In the genomic region with DNA sequence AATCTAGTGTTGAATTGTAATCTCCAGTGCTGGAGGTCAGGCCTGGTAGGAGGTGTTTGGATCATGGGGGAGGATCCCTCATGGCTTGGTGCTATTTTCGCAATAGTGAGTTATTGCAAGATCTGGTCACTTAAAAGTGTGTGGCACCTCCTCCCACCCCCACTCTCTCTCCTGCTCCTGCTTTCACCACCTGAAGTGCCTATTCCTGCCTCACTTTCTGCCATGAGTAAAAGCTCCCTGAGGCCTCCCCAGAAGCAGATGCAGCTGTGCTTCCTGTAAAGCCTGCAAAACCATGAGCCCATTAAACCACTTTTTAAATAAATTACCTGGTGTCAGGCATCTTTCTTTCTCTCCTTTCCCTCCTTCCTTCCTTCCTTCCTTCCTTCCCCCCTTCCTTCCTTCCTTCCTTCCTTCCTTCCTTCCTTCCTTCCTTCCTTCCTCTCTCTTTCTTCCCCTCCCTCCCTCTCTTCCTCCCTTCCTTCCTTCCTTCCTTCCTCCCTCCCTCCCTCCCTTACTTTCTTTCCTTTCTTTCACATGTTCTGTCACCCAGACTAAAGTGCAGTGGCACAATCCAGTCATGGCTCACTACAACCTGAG, we compare ENCODE assay signal across 14 cellular contexts.
"Had no signal": no experiment of that assay in that cellular context is flagged by ENCODE, and none has a peak within 500 bp of the region (broad histone marks: within the 10 kb centered on the region; RNA-seq: fewer than 3 reads in every experiment).

No MANE protein-coding gene starts in this region.

- DNase-seq: activated CD4-positive, alpha-beta memory T cell treated with anti-CD3 and anti-CD28 coated beads, Interleukin-2, amount 10 ng/mL, durations not matched to agents 7 days and 5 days; activated CD4-positive, alpha-beta T cell treated with anti-CD3 and anti-CD28 coated beads for 36 hours; activated CD8-positive, alpha-beta memory T cell treated with anti-CD3 and anti-CD28 coated beads, Interleukin-2, amount 10 ng/mL, durations not matched to agents 7 days and 5 days; activated naive CD4-positive, alpha-beta T cell; activated naive CD8-positive, alpha-beta T cell treated with anti-CD3 and anti-CD28 coated beads, Interleukin-2, amount 50 U/mL, for 24 hours; head of caudate nucleus; naive thymus-derived CD8-positive, alpha-beta T cell; sigmoid colon; stimulated activated CD4-positive, alpha-beta T cell treated with anti-CD3 and anti-CD28 coated beads, Interleukin-4, amount 100 ng/mL, for 24 hours had no signal

- H3K4me1 Mint-ChIP-seq: activated CD4-positive, alpha-beta memory T cell treated with anti-CD3 and anti-CD28 coated beads, Interleukin-2, amount 10 ng/mL, durations not matched to agents 7 days and 5 days; activated CD4-positive, alpha-beta T cell treated with anti-CD3 and anti-CD28 coated beads for 36 hours; activated CD8-positive, alpha-beta memory T cell treated with anti-CD3 and anti-CD28 coated beads, Interleukin-2, amount 10 ng/mL, durations not matched to agents 7 days and 5 days; activated T-helper 17 cell treated with anti-CD3 and anti-CD28 coated beads, Interleukin-2, amount 50 U/mL, for 72 hours had no signal

- H3K9me3 ChIP-seq: ascending aorta, sigmoid colon had no signal

- H3K27ac ChIP-seq: ascending aorta, coronary artery, parathyroid adenoma had no signal

- H3K36me3 Mint-ChIP-seq: activated CD8-positive, alpha-beta memory T cell treated with anti-CD3 and anti-CD28 coated beads, Interleukin-2, amount 10 ng/mL, durations not matched to agents 7 days and 5 days; naive thymus-derived CD8-positive, alpha-beta T cell; stimulated activated effector memory CD8-positive, alpha-beta T cell treated with anti-CD3 and anti-CD28 coated beads, Interleukin-12 subunit alpha, Interleukin-12 subunit beta, amount 100 ng/mL, for 72 hours had no signal

- H3K36me3 ChIP-seq: ascending aorta, sigmoid colon had no signal

- H3K27me3 ChIP-seq: ascending aorta, sigmoid colon had no signal

- ATAC-seq: activated CD4-positive, alpha-beta T cell treated with anti-CD3 and anti-CD28 coated beads for 36 hours; activated CD8-positive, alpha-beta memory T cell treated with anti-CD3 and anti-CD28 coated beads, Interleukin-2, amount 10 ng/mL, durations not matched to agents 7 days and 5 days; activated naive CD8-positive, alpha-beta T cell treated with anti-CD3 and anti-CD28 coated beads, Interleukin-2, amount 50 U/mL, for 24 hours; activated T-helper 17 cell treated with anti-CD3 and anti-CD28 coated beads, Interleukin-2, amount 50 U/mL, for 72 hours; naive thymus-derived CD8-positive, alpha-beta T cell; stimulated activated effector memory CD8-positive, alpha-beta T cell treated with anti-CD3 and anti-CD28 coated beads, Interleukin-12 subunit alpha, Interleukin-12 subunit beta, amount 100 ng/mL, for 72 hours had no signal

- H3K9ac ChIP-seq: parathyroid adenoma had no signal

- H3K9me3 Mint-ChIP-seq: activated CD4-positive, alpha-beta memory T cell treated with anti-CD3 and anti-CD28 coated beads, Interleukin-2, amount 10 ng/mL, durations not matched to agents 7 days and 5 days; activated naive CD8-positive, alpha-beta T cell treated with anti-CD3 and anti-CD28 coated beads, Interleukin-2, amount 50 U/mL, for 24 hours had no signal

- H3K27ac Mint-ChIP-seq: activated CD4-positive, alpha-beta memory T cell treated with anti-CD3 and anti-CD28 coated beads, Interleukin-2, amount 10 ng/mL, durations not matched to agents 7 days and 5 days; activated CD4-positive, alpha-beta T cell treated with anti-CD3 and anti-CD28 coated beads for 36 hours; activated CD8-positive, alpha-beta memory T cell treated with anti-CD3 and anti-CD28 coated beads, Interleukin-2, amount 10 ng/mL, durations not matched to agents 7 days and 5 days; activated naive CD8-positive, alpha-beta T cell treated with anti-CD3 and anti-CD28 coated beads, Interleukin-2, amount 50 U/mL, for 24 hours; activated T-helper 17 cell treated with anti-CD3 and anti-CD28 coated beads, Interleukin-2, amount 50 U/mL, for 72 hours; naive thymus-derived CD8-positive, alpha-beta T cell; stimulated activated effector memory CD8-positive, alpha-beta T cell treated with anti-CD3 and anti-CD28 coated beads, Interleukin-12 subunit alpha, Interleukin-12 subunit beta, amount 100 ng/mL, for 72 hours had no signal

- H3K4me3 ChIP-seq: ascending aorta, coronary artery, sigmoid colon had no signal

- H2AFZ ChIP-seq: parathyroid adenoma had no signal

- H3K4me1 ChIP-seq: parathyroid adenoma had no signal

- H3K4me3 Mint-ChIP-seq: activated CD4-positive, alpha-beta memory T cell treated with anti-CD3 and anti-CD28 coated beads, Interleukin-2, amount 10 ng/mL, durations not matched to agents 7 days and 5 days; activated CD4-positive, alpha-beta T cell treated with anti-CD3 and anti-CD28 coated beads for 36 hours; activated CD8-positive, alpha-beta memory T cell treated with anti-CD3 and anti-CD28 coated beads, Interleukin-2, amount 10 ng/mL, durations not matched to agents 7 days and 5 days; activated naive CD8-positive, alpha-beta T cell treated with anti-CD3 and anti-CD28 coated beads, Interleukin-2, amount 50 U/mL, for 24 hours; activated T-helper 17 cell treated with anti-CD3 and anti-CD28 coated beads, Interleukin-2, amount 50 U/mL, for 72 hours; naive thymus-derived CD8-positive, alpha-beta T cell; stimulated activated effector memory CD8-positive, alpha-beta T cell treated with anti-CD3 and anti-CD28 coated beads, Interleukin-12 subunit alpha, Interleukin-12 subunit beta, amount 100 ng/mL, for 72 hours had no signal

- H3K79me2 ChIP-seq: parathyroid adenoma had no signal
